ENCODE assay signal across 1 cellular context in the genomic region with DNA sequence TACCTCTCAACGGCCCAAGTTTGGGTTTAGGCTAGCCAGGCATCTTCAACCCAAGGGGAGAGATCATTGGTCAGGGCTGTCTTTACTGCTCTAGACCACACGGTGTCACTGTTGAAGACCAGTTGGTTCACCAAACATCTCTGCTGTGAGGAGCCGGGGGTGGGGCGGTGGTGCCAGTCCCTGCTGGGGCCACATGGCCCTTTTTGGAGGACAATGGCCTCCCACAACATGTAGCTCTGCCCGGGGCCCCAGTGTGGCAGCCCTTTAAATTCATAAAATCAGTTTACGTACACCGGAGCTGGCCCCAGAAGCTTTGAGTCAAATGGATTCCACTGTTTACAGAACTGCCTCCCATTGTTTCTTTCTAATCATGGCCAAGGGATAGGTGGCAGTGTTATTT.
A peak's percentile ranks its signal among the peaks of the same experiment; 100 is the strongest.
TF ChIP-seq lines count a peak whose summit lies in the region.

No MANE protein-coding gene starts in this region.

TF ChIP-seq in HepG2, 621 proteins besides CTCF, POLR2A, EP300 and RAD21 (continued from another document and continues in another):
- TF ChIP-seq, protein P1, sequence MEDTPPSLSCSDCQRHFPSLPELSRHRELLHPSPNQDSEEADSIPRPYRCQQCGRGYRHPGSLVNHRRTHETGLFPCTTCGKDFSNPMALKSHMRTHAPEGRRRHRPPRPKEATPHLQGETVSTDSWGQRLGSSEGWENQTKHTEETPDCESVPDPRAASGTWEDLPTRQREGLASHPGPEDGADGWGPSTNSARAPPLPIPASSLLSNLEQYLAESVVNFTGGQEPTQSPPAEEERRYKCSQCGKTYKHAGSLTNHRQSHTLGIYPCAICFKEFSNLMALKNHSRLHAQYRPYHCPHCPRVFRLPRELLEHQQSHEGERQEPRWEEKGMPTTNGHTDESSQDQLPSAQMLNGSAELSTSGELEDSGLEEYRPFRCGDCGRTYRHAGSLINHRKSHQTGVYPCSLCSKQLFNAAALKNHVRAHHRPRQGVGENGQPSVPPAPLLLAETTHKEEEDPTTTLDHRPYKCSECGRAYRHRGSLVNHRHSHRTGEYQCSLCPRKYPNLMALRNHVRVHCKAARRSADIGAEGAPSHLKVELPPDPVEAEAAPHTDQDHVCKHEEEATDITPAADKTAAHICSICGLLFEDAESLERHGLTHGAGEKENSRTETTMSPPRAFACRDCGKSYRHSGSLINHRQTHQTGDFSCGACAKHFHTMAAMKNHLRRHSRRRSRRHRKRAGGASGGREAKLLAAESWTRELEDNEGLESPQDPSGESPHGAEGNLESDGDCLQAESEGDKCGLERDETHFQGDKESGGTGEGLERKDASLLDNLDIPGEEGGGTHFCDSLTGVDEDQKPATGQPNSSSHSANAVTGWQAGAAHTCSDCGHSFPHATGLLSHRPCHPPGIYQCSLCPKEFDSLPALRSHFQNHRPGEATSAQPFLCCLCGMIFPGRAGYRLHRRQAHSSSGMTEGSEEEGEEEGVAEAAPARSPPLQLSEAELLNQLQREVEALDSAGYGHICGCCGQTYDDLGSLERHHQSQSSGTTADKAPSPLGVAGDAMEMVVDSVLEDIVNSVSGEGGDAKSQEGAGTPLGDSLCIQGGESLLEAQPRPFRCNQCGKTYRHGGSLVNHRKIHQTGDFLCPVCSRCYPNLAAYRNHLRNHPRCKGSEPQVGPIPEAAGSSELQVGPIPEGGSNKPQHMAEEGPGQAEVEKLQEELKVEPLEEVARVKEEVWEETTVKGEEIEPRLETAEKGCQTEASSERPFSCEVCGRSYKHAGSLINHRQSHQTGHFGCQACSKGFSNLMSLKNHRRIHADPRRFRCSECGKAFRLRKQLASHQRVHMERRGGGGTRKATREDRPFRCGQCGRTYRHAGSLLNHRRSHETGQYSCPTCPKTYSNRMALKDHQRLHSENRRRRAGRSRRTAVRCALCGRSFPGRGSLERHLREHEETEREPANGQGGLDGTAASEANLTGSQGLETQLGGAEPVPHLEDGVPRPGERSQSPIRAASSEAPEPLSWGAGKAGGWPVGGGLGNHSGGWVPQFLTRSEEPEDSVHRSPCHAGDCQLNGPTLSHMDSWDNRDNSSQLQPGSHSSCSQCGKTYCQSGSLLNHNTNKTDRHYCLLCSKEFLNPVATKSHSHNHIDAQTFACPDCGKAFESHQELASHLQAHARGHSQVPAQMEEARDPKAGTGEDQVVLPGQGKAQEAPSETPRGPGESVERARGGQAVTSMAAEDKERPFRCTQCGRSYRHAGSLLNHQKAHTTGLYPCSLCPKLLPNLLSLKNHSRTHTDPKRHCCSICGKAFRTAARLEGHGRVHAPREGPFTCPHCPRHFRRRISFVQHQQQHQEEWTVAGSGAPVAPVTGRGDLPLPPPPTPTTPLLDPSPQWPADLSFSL (CRISPR knock-in tag; IDR thresholded peaks at IDR 0.05), result no peak
- TF ChIP-seq SRSF4 (IDR thresholded peaks at IDR 0.05; ENCODE audit: low read depth, low read length, poor library complexity, severe bottlenecking), result no peak
- TF ChIP-seq KDM3A (CRISPR knock-in tag; IDR thresholded peaks at IDR 0.05; ENCODE audit: low read depth), result no peak
- TF ChIP-seq ZNF841 (CRISPR knock-in tag; IDR thresholded peaks at IDR 0.05; ENCODE audit: borderline replicate concordance), result no peak
- TF ChIP-seq, protein P2, sequence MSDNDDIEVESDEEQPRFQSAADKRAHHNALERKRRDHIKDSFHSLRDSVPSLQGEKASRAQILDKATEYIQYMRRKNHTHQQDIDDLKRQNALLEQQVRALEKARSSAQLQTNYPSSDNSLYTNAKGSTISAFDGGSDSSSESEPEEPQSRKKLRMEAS (IDR thresholded peaks at IDR 0.05), result peak; percentile 59
- TF ChIP-seq SALL2 (CRISPR knock-in tag; IDR thresholded peaks at IDR 0.05), result 0 out of 2 replicates have a peak, but pooled peaks have one; percentile 58
- 0 out of 2 replicates have a peak, but pooled peaks have one; percentile 37 for TF ChIP-seq BORCS8-MEF2B (CRISPR knock-in tag; IDR thresholded peaks at IDR 0.05)
- no peak for TF ChIP-seq ZFP36 (IDR thresholded peaks at IDR 0.05; ENCODE audit: borderline replicate concordance, low read depth, low read length, partially characterized antibody)
- no peak for TF ChIP-seq CCAR2 (optimal IDR thresholded peaks at IDR 0.05; ENCODE audit: low read depth, low read length)
- no peak for TF ChIP-seq ZEB1 (IDR thresholded peaks at IDR 0.05; ENCODE audit: insufficient replicate concordance, low read depth)
- no peak for TF ChIP-seq NCOA5 (CRISPR knock-in tag; IDR thresholded peaks at IDR 0.05)
- TF ChIP-seq ZSCAN30 (CRISPR knock-in tag; IDR thresholded peaks at IDR 0.05), result no peak
- TF ChIP-seq ZNF24 (IDR thresholded peaks at IDR 0.05), result no peak
- TF ChIP-seq ZNF441 (CRISPR knock-in tag; IDR thresholded peaks at IDR 0.05; ENCODE audit: borderline replicate concordance), result no peak
- no peak for TF ChIP-seq ZFYVE20 (CRISPR knock-in tag; IDR thresholded peaks at IDR 0.05; ENCODE audit: borderline replicate concordance, low read depth)
- TF ChIP-seq, protein P3, sequence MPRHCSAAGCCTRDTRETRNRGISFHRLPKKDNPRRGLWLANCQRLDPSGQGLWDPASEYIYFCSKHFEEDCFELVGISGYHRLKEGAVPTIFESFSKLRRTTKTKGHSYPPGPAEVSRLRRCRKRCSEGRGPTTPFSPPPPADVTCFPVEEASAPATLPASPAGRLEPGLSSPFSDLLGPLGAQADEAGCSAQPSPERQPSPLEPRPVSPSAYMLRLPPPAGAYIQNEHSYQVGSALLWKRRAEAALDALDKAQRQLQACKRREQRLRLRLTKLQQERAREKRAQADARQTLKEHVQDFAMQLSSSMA (CRISPR knock-in tag; IDR thresholded peaks at IDR 0.05), result no peak
- TF ChIP-seq, protein P4, sequence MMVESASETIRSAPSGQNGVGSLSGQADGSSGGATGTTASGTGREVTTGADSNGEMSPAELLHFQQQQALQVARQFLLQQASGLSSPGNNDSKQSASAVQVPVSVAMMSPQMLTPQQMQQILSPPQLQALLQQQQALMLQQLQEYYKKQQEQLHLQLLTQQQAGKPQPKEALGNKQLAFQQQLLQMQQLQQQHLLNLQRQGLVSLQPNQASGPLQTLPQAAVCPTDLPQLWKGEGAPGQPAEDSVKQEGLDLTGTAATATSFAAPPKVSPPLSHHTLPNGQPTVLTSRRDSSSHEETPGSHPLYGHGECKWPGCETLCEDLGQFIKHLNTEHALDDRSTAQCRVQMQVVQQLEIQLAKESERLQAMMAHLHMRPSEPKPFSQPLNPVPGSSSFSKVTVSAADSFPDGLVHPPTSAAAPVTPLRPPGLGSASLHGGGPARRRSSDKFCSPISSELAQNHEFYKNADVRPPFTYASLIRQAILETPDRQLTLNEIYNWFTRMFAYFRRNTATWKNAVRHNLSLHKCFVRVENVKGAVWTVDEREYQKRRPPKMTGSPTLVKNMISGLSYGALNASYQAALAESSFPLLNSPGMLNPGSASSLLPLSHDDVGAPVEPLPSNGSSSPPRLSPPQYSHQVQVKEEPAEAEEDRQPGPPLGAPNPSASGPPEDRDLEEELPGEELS (CRISPR knock-in tag; IDR thresholded peaks at IDR 0.05), result 0 out of 2 replicates have a peak, but pooled peaks have one; percentile 23
- no peak for TF ChIP-seq ZFP41 (CRISPR knock-in tag; IDR thresholded peaks at IDR 0.05; ENCODE audit: borderline replicate concordance)
- TF ChIP-seq YY1 (IDR thresholded peaks at IDR 0.05; ENCODE audit: insufficient read depth, insufficient replicate concordance, low read depth, low read length), result peak; percentile 37
- TF ChIP-seq SRY (CRISPR knock-in tag; IDR thresholded peaks at IDR 0.05), result no peak
- no peak for TF ChIP-seq MIER2 (CRISPR knock-in tag; IDR thresholded peaks at IDR 0.05)
- no peak for TF ChIP-seq NFE2 (CRISPR knock-in tag; IDR thresholded peaks at IDR 0.05)
- TF ChIP-seq MYC (CRISPR knock-in tag; IDR thresholded peaks at IDR 0.05; ENCODE audit: borderline replicate concordance), result peak; percentile 69; the same call in 1 of the 2 replicates
- TF ChIP-seq, protein P5, sequence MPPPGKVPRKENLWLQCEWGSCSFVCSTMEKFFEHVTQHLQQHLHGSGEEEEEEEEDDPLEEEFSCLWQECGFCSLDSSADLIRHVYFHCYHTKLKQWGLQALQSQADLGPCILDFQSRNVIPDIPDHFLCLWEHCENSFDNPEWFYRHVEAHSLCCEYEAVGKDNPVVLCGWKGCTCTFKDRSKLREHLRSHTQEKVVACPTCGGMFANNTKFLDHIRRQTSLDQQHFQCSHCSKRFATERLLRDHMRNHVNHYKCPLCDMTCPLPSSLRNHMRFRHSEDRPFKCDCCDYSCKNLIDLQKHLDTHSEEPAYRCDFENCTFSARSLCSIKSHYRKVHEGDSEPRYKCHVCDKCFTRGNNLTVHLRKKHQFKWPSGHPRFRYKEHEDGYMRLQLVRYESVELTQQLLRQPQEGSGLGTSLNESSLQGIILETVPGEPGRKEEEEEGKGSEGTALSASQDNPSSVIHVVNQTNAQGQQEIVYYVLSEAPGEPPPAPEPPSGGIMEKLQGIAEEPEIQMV (CRISPR knock-in tag; IDR thresholded peaks at IDR 0.05; ENCODE audit: low read depth), result no peak
- TF ChIP-seq, protein P6, sequence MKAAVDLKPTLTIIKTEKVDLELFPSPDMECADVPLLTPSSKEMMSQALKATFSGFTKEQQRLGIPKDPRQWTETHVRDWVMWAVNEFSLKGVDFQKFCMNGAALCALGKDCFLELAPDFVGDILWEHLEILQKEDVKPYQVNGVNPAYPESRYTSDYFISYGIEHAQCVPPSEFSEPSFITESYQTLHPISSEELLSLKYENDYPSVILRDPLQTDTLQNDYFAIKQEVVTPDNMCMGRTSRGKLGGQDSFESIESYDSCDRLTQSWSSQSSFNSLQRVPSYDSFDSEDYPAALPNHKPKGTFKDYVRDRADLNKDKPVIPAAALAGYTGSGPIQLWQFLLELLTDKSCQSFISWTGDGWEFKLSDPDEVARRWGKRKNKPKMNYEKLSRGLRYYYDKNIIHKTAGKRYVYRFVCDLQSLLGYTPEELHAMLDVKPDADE (CRISPR knock-in tag; IDR thresholded peaks at IDR 0.05), result no peak
- TF ChIP-seq, protein P7, sequence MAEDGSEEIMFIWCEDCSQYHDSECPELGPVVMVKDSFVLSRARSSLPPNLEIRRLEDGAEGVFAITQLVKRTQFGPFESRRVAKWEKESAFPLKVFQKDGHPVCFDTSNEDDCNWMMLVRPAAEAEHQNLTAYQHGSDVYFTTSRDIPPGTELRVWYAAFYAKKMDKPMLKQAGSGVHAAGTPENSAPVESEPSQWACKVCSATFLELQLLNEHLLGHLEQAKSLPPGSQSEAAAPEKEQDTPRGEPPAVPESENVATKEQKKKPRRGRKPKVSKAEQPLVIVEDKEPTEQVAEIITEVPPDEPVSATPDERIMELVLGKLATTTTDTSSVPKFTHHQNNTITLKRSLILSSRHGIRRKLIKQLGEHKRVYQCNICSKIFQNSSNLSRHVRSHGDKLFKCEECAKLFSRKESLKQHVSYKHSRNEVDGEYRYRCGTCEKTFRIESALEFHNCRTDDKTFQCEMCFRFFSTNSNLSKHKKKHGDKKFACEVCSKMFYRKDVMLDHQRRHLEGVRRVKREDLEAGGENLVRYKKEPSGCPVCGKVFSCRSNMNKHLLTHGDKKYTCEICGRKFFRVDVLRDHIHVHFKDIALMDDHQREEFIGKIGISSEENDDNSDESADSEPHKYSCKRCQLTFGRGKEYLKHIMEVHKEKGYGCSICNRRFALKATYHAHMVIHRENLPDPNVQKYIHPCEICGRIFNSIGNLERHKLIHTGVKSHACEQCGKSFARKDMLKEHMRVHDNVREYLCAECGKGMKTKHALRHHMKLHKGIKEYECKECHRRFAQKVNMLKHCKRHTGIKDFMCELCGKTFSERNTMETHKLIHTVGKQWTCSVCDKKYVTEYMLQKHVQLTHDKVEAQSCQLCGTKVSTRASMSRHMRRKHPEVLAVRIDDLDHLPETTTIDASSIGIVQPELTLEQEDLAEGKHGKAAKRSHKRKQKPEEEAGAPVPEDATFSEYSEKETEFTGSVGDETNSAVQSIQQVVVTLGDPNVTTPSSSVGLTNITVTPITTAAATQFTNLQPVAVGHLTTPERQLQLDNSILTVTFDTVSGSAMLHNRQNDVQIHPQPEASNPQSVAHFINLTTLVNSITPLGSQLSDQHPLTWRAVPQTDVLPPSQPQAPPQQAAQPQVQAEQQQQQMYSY (CRISPR knock-in tag; IDR thresholded peaks at IDR 0.05), result no peak
- no peak for TF ChIP-seq STAT5B (CRISPR knock-in tag; IDR thresholded peaks at IDR 0.05)
- TF ChIP-seq ZFP1 (CRISPR knock-in tag; IDR thresholded peaks at IDR 0.05), result no peak
- TF ChIP-seq, protein P8, sequence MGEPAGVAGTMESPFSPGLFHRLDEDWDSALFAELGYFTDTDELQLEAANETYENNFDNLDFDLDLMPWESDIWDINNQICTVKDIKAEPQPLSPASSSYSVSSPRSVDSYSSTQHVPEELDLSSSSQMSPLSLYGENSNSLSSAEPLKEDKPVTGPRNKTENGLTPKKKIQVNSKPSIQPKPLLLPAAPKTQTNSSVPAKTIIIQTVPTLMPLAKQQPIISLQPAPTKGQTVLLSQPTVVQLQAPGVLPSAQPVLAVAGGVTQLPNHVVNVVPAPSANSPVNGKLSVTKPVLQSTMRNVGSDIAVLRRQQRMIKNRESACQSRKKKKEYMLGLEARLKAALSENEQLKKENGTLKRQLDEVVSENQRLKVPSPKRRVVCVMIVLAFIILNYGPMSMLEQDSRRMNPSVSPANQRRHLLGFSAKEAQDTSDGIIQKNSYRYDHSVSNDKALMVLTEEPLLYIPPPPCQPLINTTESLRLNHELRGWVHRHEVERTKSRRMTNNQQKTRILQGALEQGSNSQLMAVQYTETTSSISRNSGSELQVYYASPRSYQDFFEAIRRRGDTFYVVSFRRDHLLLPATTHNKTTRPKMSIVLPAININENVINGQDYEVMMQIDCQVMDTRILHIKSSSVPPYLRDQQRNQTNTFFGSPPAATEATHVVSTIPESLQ (CRISPR knock-in tag; conservative IDR thresholded peaks at IDR 0.05), result no peak
- TF ChIP-seq, protein P9, sequence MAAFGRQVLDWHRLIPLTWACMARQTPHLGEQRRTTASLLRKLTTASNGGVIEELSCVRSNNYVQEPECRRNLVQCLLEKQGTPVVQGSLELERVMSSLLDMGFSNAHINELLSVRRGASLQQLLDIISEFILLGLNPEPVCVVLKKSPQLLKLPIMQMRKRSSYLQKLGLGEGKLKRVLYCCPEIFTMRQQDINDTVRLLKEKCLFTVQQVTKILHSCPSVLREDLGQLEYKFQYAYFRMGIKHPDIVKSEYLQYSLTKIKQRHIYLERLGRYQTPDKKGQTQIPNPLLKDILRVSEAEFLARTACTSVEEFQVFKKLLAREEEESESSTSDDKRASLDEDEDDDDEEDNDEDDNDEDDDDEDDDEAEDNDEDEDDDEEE (CRISPR knock-in tag; IDR thresholded peaks at IDR 0.05), result no peak
